In the genomic region with DNA sequence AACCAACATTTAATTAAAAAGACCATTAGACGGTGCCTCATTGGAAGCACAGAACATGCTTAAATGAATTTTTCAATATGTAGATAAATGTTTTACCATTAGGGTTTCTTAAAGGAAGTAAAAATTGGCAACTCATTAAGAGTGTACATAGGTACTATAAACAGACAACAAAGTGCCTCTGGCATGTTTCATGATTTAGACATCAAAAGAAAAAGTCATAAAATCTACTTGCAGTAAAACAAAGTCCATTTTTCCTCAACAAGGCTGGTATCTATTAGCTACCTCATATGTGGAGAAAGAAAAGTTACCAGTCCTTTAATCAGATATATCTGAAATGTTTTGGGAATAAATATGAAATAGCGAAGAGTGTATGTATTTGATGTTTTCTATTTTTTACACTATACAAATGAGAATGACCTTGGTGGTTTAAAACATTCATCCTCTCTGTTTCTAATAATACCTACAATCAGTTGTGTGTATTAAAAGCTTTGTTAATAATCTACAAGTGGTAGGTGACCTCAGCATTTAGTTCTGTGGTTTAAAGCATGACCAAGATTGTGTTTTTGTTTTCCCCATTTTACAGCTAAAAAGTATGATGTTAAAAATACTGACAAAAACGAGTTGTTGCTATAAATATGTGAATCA, we compare ENCODE assay signal across 18 cellular contexts.
A peak's percentile ranks its signal among the peaks of the same experiment; 100 is the strongest.
DNase-seq lines count a peak whose midpoint lies in the region; ATAC-seq and TF ChIP-seq lines count a peak whose summit lies in the region.
"Had no signal": no experiment of that assay in that cellular context is flagged by ENCODE, and none has a peak within 500 bp of the region (broad histone marks: within the 10 kb centered on the region; RNA-seq: fewer than 3 reads in every experiment).

No MANE protein-coding gene starts in this region.

- POLR2A ChIA-PET in naive thymus-derived CD8-positive, alpha-beta T cell (lab: Charles Lee) = no interaction called here

- peaks cover 0 to 3% (median 0%) of the 10 kb centered on the region in 9 donors for H3K9me3 Mint-ChIP-seq in naive thymus-derived CD8-positive, alpha-beta T cell
- H3K9me3 Mint-ChIP-seq in natural killer cell treated with Interleukin-12 subunit alpha and Interleukin-12 subunit beta and Interleukin-15 and Interleukin-18, amount 100 ng/mL, for 72 hours = peaks cover 6% of the 10 kb centered on the region

- H3K27me3 ChIP-seq in gastrocnemius medialis = no peaks in the 10 kb centered on the region
- H3K27me3 ChIP-seq: body of pancreas, upper lobe of right lung had no signal

- H3K4me3 ChIP-seq in gastrocnemius medialis = no peak overlapping the region
- H3K4me3 ChIP-seq: body of pancreas, SK-N-MC, upper lobe of right lung had no signal

- H3K4me3 Mint-ChIP-seq in naive thymus-derived CD8-positive, alpha-beta T cell = no peak overlapping the region
- no peak overlapping the region for H3K4me3 Mint-ChIP-seq in natural killer cell treated with Interleukin-12 subunit alpha and Interleukin-12 subunit beta and Interleukin-15 and Interleukin-18, amount 100 ng/mL, for 72 hours
- H3K4me3 Mint-ChIP-seq: immature natural killer cell; stimulated activated effector memory CD8-positive, alpha-beta T cell treated with anti-CD3 and anti-CD28 coated beads, Interleukin-12 subunit alpha, Interleukin-12 subunit beta, amount 100 ng/mL, for 72 hours had no signal

- peaks cover 0 to 14% (median 0%) of the 10 kb centered on the region in 4 donors for H3K4me1 Mint-ChIP-seq in naive thymus-derived CD8-positive, alpha-beta T cell
- H3K4me1 Mint-ChIP-seq in natural killer cell treated with Interleukin-12 subunit alpha and Interleukin-12 subunit beta and Interleukin-15 and Interleukin-18, amount 100 ng/mL, for 72 hours (ENCODE audit: low read depth in 2 of 2) = no peaks in the 10 kb centered on the region
- H3K4me1 Mint-ChIP-seq: immature natural killer cell; stimulated activated effector memory CD8-positive, alpha-beta T cell treated with anti-CD3 and anti-CD28 coated beads, Interleukin-12 subunit alpha, Interleukin-12 subunit beta, amount 100 ng/mL, for 72 hours had no signal

- no peak overlapping the region for H3K27ac Mint-ChIP-seq in naive thymus-derived CD8-positive, alpha-beta T cell
- no peak overlapping the region for H3K27ac Mint-ChIP-seq in natural killer cell treated with Interleukin-12 subunit alpha and Interleukin-12 subunit beta and Interleukin-15 and Interleukin-18, amount 100 ng/mL, for 72 hours
- H3K27ac Mint-ChIP-seq: immature natural killer cell; stimulated activated effector memory CD8-positive, alpha-beta T cell treated with anti-CD3 and anti-CD28 coated beads, Interleukin-12 subunit alpha, Interleukin-12 subunit beta, amount 100 ng/mL, for 72 hours had no signal

- peaks cover 0 to 7% of the 10 kb centered on the region in 2 donors for H3K4me1 ChIP-seq in gastrocnemius medialis
- H3K4me1 ChIP-seq: upper lobe of right lung had no signal

- H3K27me3 Mint-ChIP-seq in naive thymus-derived CD8-positive, alpha-beta T cell = peaks cover 0 to 3% (median 0%) of the 10 kb centered on the region in 5 donors
- H3K27me3 Mint-ChIP-seq in natural killer cell treated with Interleukin-12 subunit alpha and Interleukin-12 subunit beta and Interleukin-15 and Interleukin-18, amount 100 ng/mL, for 72 hours = no peaks in the 10 kb centered on the region

- no peak for TF ChIP-seq CTCF in gastrocnemius medialis (IDR thresholded peaks at IDR 0.05 in 4 of 5, conservative IDR thresholded peaks at IDR 0.05 in 1 of 5)

- TF ChIP-seq POLR2A in gastrocnemius medialis (IDR thresholded peaks at IDR 0.05) = no peak

- H3K36me3 ChIP-seq in gastrocnemius medialis = no peaks in the 10 kb centered on the region
- H3K36me3 ChIP-seq: upper lobe of right lung had no signal

- no peaks in the 10 kb centered on the region for H3K36me3 Mint-ChIP-seq in naive thymus-derived CD8-positive, alpha-beta T cell
- peaks cover 4% of the 10 kb centered on the region for H3K36me3 Mint-ChIP-seq in natural killer cell treated with Interleukin-12 subunit alpha and Interleukin-12 subunit beta and Interleukin-15 and Interleukin-18, amount 100 ng/mL, for 72 hours
- H3K36me3 Mint-ChIP-seq: stimulated activated effector memory CD8-positive, alpha-beta T cell treated with anti-CD3 and anti-CD28 coated beads, Interleukin-12 subunit alpha, Interleukin-12 subunit beta, amount 100 ng/mL, for 72 hours had no signal

- DNase-seq in kidney glomerular epithelial cell (lab: John Stamatoyannopoulos, UW) = peak; percentile 20
- no peak for DNase-seq in naive thymus-derived CD8-positive, alpha-beta T cell
- DNase-seq in natural killer cell treated with Interleukin-12 subunit alpha and Interleukin-12 subunit beta and Interleukin-15 and Interleukin-18, amount 100 ng/mL, for 72 hours (ENCODE audit: low spot score) = no peak
- DNase-seq in gastrocnemius medialis = no peak
- DNase-seq in activated CD4-positive, alpha-beta T cell treated with anti-CD3 and anti-CD28 coated beads for 1 hour = no peak
- DNase-seq: activated naive CD4-positive, alpha-beta T cell; DMS 273 treated with DMSO at 0.1 percent for 48 hours; effector CD4-positive, alpha-beta T cell; HCEC 1CT; immature natural killer cell; stimulated activated CD4-positive, alpha-beta T cell treated with anti-CD3 and anti-CD28 coated beads, Interleukin-4, amount 100 ng/mL, for 24 hours; upper lobe of right lung had no signal

- peak; percentile 76 for ATAC-seq in GM18861 (IDR thresholded peaks at IDR 0.05; ENCODE audit: unreplicated experiment)
- ATAC-seq in GM21825 (IDR thresholded peaks at IDR 0.05; ENCODE audit: unreplicated experiment) = peak; percentile 79
- peak; percentile 81 for ATAC-seq in HG03378 (IDR thresholded peaks at IDR 0.05; ENCODE audit: unreplicated experiment)
- ATAC-seq in naive thymus-derived CD8-positive, alpha-beta T cell = no peak
- ATAC-seq in natural killer cell treated with Interleukin-12 subunit alpha and Interleukin-12 subunit beta and Interleukin-15 and Interleukin-18, amount 100 ng/mL, for 72 hours = no peak
- ATAC-seq in gastrocnemius medialis = no peak
- ATAC-seq: stimulated activated effector memory CD8-positive, alpha-beta T cell treated with anti-CD3 and anti-CD28 coated beads, Interleukin-12 subunit alpha, Interleukin-12 subunit beta, amount 100 ng/mL, for 72 hours; upper lobe of right lung had no signal

- H3K27ac ChIP-seq in gastrocnemius medialis = no peak overlapping the region
- H3K27ac ChIP-seq: SK-N-MC, upper lobe of right lung had no signal

- intact Hi-C loops in gastrocnemius medialis (cut with DNase I; ENCODE audit: low total_unique reads) = no loop called here

- no peaks in the 10 kb centered on the region for H3K9me3 ChIP-seq in gastrocnemius medialis
- H3K9me3 ChIP-seq: body of pancreas, upper lobe of right lung had no signal

- in situ Hi-C loops in gastrocnemius medialis (cut with MboI; ENCODE audit: low sequenced_read_pairs in 4 of 4) = no loop called here

Comparison
In these comparisons a context has a peak if more than half of its experiments do, and no peak if none do; other contexts are left out.
1. ATAC-seq: peak in GM18861 (single experiment), GM21825 (single experiment) and HG03378 (single experiment); none in naive thymus-derived CD8-positive, alpha-beta T cell (0 of 2), natural killer cell treated with Interleukin-12 subunit alpha and Interleukin-12 subunit beta and Interleukin-15 and Interleukin-18, amount 100 ng/mL, for 72 hours (0 of 2) and gastrocnemius medialis (0 of 2).